8 cellular contexts compared by ENCODE assay signal in the genomic region with DNA sequence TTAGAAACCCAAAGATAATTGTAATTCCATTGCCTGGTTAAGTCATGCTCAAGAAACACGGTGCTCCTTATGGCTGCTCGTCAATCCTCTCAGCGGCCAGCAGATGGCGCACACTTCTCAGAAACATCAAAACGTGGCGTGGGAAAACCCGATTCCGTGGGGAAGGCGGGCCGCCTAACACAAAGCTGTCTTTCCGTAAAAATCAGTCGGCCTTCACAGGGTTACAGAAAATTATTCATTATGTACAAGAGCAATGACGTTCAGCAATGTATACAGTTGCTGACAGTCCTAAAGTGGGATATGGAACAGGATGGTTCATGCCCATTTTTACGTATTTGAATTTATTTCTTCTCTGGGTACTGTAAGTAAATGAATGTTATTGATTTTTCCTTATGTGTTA.
DNase-seq lines count a peak whose midpoint lies in the region; ATAC-seq and TF ChIP-seq lines count a peak whose summit lies in the region.

No MANE protein-coding gene starts in this region.

- 6% methylated on average over 14 of the region's 14 CpGs for WGBS in SK-N-SH (ENCODE audit: low lambda C conversion rate)
- WGBS in heart left ventricle, 4 donors, result 5 to 8% (median 6%) methylated on average over 14 of the region's 14 CpGs
- 5% methylated on average over 14 of the region's 14 CpGs for WGBS in prostate gland

- no peak overlapping the region for H3K9ac ChIP-seq in SK-N-SH

- H3K9me3 ChIP-seq in SK-N-SH (no peaks in the 10 kb centered on the region), heart left ventricle (no peaks in the 10 kb centered on the region), prostate gland (no peaks in the 10 kb centered on the region), vagina (no peaks in the 10 kb centered on the region)

- H3K79me2 ChIP-seq in SK-N-SH (ENCODE audit: insufficient read depth), result no peaks in the 10 kb centered on the region

- CTCF ChIA-PET in SK-N-SH (lab: Yijun Ruan, JAX), result interaction anchor here (0.6 to 3.5 kb wide), 75 partner anchors 10 to 890 kb away, joined by 3 to 46 read pairs (median 4); a partner anchor contains a TSS

- DNase-seq in COLO668 (lab: John Stamatoyannopoulos, UW; ENCODE audit: unreplicated experiment) (peak; percentile 59), SK-N-SH (peak; percentile 59), heart left ventricle (peak; percentile 55 to 71 (median 64)), prostate gland (ENCODE audit: low spot score) (peak; percentile 57), vagina (ENCODE audit: extremely low spot score in 2 of 2) (no peak)
- peak; percentile 44 for DNase-seq in Jurkat, Clone E6-1 (ENCODE audit: low read depth, low spot score)
- DNase-seq in activated naive CD8-positive, alpha-beta T cell treated with anti-CD3 and anti-CD28 coated beads, Interleukin-2, amount 50 U/mL, for 16 hours (ENCODE audit: low read depth, low spot score), result peak; percentile 18

- peak overlapping the region; percentile 56 for H2AFZ ChIP-seq in SK-N-SH (ENCODE audit: low read depth)

- H4K20me1 ChIP-seq in SK-N-SH (ENCODE audit: insufficient read depth), result no peaks in the 10 kb centered on the region

- TF ChIP-seq CTCF in SK-N-SH (IDR thresholded peaks at IDR 0.05) (peak; percentile 96), heart left ventricle (IDR thresholded peaks at IDR 0.05) (peak; percentile 87 to 96 (median 92)), prostate gland (IDR thresholded peaks at IDR 0.05) (peak; percentile 60 to 89 (median 84)), vagina (IDR thresholded peaks at IDR 0.05) (peak; percentile 82 to 91 (median 86))

- H3K27ac ChIP-seq in SK-N-SH (ENCODE audit: low read depth in 2 of 2, low read length in 1 of 2) (no peak overlapping the region), heart left ventricle (no peak overlapping the region), prostate gland (no peak overlapping the region), vagina (no peak overlapping the region)

- no peak for TF ChIP-seq POLR2A in heart left ventricle (IDR thresholded peaks at IDR 0.05)
- no peak for TF ChIP-seq POLR2A in prostate gland (IDR thresholded peaks at IDR 0.05)
- no peak for TF ChIP-seq POLR2A in vagina (IDR thresholded peaks at IDR 0.05)

- H3K4me2 ChIP-seq in SK-N-SH, result peak overlapping the region; percentile 41

- H3K36me3 ChIP-seq in SK-N-SH (replicated peaks in 1 of 2; ENCODE audit: control insufficient read depth in 1 of 2, insufficient read depth in 2 of 2, low read length in 1 of 2) (no peaks in the 10 kb centered on the region), heart left ventricle (no peaks in the 10 kb centered on the region), prostate gland (no peaks in the 10 kb centered on the region), vagina (no peaks in the 10 kb centered on the region)

- ATAC-seq in GM19452 (IDR thresholded peaks at IDR 0.05; ENCODE audit: unreplicated experiment), result peak; percentile 67
- ATAC-seq in heart left ventricle, result peak in 3 of 4 donors; percentile 52 to 63 (median 60)

- H3K4me3 ChIP-seq in Jurkat, Clone E6-1 (ENCODE audit: low read length), result no peak overlapping the region
- H3K4me3 ChIP-seq in SK-N-SH (ENCODE audit: low read depth in 2 of 2, low read length in 1 of 2), result peak overlapping the region; percentile 31 to 40; a peak in 3 of 4 replicates
- H3K4me3 ChIP-seq in heart left ventricle, result peak overlapping the region in 1 of 12 donors; percentile 12
- no peak overlapping the region for H3K4me3 ChIP-seq in prostate gland
- H3K4me3 ChIP-seq in vagina, result no peak overlapping the region

- no peaks in the 10 kb centered on the region for H3K27me3 ChIP-seq in SK-N-SH (ENCODE audit: insufficient read depth)
- peaks cover 0 to 17% (median 6%) of the 10 kb centered on the region in 9 donors for H3K27me3 ChIP-seq in heart left ventricle
- H3K27me3 ChIP-seq in prostate gland (replicated peaks; ENCODE audit: insufficient read depth), result no peaks in the 10 kb centered on the region
- no peaks in the 10 kb centered on the region for H3K27me3 ChIP-seq in vagina

- no peak for TF ChIP-seq EP300 in SK-N-SH (IDR thresholded peaks at IDR 0.05; ENCODE audit: borderline replicate concordance in 1 of 2, low read depth in 1 of 2, low read length in 1 of 2)

- peak; percentile 87 for TF ChIP-seq RAD21 in SK-N-SH (IDR thresholded peaks at IDR 0.05; ENCODE audit: low read length)

- H3F3A ChIP-seq in SK-N-SH (replicated peaks; ENCODE audit: insufficient read depth), result no peaks in the 10 kb centered on the region

- POLR2A ChIA-PET in SK-N-SH (lab: Yijun Ruan, JAX), result no interaction called here

- H3K9me2 ChIP-seq in SK-N-SH, result no peaks in the 10 kb centered on the region

- intact Hi-C loops in heart left ventricle (cut with DNase I) (loop anchor here in 9 of 10 donors (2.0 to 10.0 kb wide), 17 partner anchors 112 to 865 kb away; no protein-coding TSS in a partner anchor), prostate gland (cut with DNase I) (loop anchor here (2.0 to 5.0 kb wide), 3 partner anchors 572 to 839 kb away; no protein-coding TSS in a partner anchor), vagina (cut with DNase I) (loop anchor here (10.0 kb wide), 1 partner anchor 575 kb away; no protein-coding TSS in a partner anchor)

- H3K4me1 ChIP-seq in SK-N-SH (ENCODE audit: control insufficient read depth in 1 of 2, insufficient read depth in 2 of 2, low read depth in 1 of 2, low read length in 1 of 2) (peaks cover 0 to 5% of the 10 kb centered on the region in 2 experiments; a peak in 1 of 4 replicates), heart left ventricle (peaks cover 0 to 6% (median 0%) of the 10 kb centered on the region in 12 donors), prostate gland (replicated peaks) (no peaks in the 10 kb centered on the region), vagina (no peaks in the 10 kb centered on the region)

TF ChIP-seq in SK-N-SH, 30 proteins besides CTCF, POLR2A, EP300 and RAD21:
- TF ChIP-seq, protein P1, sequence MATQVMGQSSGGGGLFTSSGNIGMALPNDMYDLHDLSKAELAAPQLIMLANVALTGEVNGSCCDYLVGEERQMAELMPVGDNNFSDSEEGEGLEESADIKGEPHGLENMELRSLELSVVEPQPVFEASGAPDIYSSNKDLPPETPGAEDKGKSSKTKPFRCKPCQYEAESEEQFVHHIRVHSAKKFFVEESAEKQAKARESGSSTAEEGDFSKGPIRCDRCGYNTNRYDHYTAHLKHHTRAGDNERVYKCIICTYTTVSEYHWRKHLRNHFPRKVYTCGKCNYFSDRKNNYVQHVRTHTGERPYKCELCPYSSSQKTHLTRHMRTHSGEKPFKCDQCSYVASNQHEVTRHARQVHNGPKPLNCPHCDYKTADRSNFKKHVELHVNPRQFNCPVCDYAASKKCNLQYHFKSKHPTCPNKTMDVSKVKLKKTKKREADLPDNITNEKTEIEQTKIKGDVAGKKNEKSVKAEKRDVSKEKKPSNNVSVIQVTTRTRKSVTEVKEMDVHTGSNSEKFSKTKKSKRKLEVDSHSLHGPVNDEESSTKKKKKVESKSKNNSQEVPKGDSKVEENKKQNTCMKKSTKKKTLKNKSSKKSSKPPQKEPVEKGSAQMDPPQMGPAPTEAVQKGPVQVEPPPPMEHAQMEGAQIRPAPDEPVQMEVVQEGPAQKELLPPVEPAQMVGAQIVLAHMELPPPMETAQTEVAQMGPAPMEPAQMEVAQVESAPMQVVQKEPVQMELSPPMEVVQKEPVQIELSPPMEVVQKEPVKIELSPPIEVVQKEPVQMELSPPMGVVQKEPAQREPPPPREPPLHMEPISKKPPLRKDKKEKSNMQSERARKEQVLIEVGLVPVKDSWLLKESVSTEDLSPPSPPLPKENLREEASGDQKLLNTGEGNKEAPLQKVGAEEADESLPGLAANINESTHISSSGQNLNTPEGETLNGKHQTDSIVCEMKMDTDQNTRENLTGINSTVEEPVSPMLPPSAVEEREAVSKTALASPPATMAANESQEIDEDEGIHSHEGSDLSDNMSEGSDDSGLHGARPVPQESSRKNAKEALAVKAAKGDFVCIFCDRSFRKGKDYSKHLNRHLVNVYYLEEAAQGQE (IDR thresholded peaks at IDR 0.05; ENCODE audit: low read depth, low read length), result no peak
- TF ChIP-seq SMC3 (IDR thresholded peaks at IDR 0.05; ENCODE audit: low read depth, low read length), result peak; percentile 88
- TF ChIP-seq, protein P2, sequence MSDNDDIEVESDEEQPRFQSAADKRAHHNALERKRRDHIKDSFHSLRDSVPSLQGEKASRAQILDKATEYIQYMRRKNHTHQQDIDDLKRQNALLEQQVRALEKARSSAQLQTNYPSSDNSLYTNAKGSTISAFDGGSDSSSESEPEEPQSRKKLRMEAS (IDR thresholded peaks at IDR 0.05; ENCODE audit: low read depth), result 0 out of 2 replicates have a peak, but pooled peaks have one; percentile 19

Comparison
In these comparisons a context has a peak if more than half of its experiments do, and no peak if none do; other contexts are left out.
1. DNase-seq: peak in COLO668 (single experiment), Jurkat, Clone E6-1 (single experiment), SK-N-SH (single experiment), activated naive CD8-positive, alpha-beta T cell treated with anti-CD3 and anti-CD28 coated beads, Interleukin-2, amount 50 U/mL, for 16 hours (single experiment), heart left ventricle (5 of 5) and prostate gland (single experiment); none in vagina (0 of 2).
2. H3K4me3 ChIP-seq: peak in SK-N-SH (2 of 2); none in Jurkat, Clone E6-1 (single experiment), prostate gland (0 of 2) and vagina (0 of 2).
3. Peak in every context shown above with its lines, with median percentiles within 50 percentile points of each other: CTCF ChIP-seq.